Comparison of ENCODE assay signal across 9 cellular contexts in the genomic region with DNA sequence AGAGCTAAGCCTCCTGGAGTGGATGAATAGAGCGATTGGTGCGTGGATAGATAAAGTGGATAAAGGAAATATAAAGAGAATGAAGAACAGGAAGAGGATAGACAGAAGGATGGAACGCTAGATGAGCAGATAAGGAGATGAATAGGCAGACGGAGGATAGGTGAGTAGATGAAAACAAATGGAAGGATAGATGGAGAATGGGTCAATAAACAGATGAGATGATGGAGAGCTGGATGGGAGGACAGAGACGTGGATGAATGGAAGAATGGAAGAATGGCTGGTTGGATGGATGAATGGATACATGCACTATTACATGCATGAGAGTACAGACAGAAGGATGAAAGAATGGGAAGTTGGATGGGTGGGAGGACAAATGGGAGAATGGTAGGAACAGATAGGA. TPM values are rescaled to one million over a fixed set of nuclear protein-coding genes. Genes with fewer than 3 reads are reported as not detected.
"Had no signal": no experiment of that assay in that cellular context is flagged by ENCODE, and none has a peak within 500 bp of the region (broad histone marks: within the 10 kb centered on the region; RNA-seq: fewer than 3 reads in every experiment).

No MANE protein-coding gene starts in this region.

- H3K27ac ChIP-seq: GM23248, HL-60 had no signal

- H3K4me3 ChIP-seq: GM23248, HAP-1 had no signal

- H3K27me3 Mint-ChIP-seq: IgD-negative memory B cell had no signal

- DNase-seq: GM23248, GOT3, H7 had no signal

- H3K9me3 ChIP-seq: HAP-1 had no signal

- H2AFZ ChIP-seq: GM23248 had no signal

- FAIRE-seq: HepG2 had no signal

- H3K27ac Mint-ChIP-seq: IgD-negative memory B cell had no signal

- H3K36me3 ChIP-seq: HAP-1 had no signal

- ATAC-seq: HCT116, HepG2 had no signal

- H3K9ac ChIP-seq: GM23248 had no signal

- H3K9me3 Mint-ChIP-seq: IgD-negative memory B cell had no signal

RNA-seq across cellular contexts. Expression of gene EDN2, which starts 35.2 kb away (rescaled TPM):
- total RNA-seq: GM23248, HepG2, HT1080 had no signal
